8 cellular contexts compared by ENCODE assay signal in the genomic region with DNA sequence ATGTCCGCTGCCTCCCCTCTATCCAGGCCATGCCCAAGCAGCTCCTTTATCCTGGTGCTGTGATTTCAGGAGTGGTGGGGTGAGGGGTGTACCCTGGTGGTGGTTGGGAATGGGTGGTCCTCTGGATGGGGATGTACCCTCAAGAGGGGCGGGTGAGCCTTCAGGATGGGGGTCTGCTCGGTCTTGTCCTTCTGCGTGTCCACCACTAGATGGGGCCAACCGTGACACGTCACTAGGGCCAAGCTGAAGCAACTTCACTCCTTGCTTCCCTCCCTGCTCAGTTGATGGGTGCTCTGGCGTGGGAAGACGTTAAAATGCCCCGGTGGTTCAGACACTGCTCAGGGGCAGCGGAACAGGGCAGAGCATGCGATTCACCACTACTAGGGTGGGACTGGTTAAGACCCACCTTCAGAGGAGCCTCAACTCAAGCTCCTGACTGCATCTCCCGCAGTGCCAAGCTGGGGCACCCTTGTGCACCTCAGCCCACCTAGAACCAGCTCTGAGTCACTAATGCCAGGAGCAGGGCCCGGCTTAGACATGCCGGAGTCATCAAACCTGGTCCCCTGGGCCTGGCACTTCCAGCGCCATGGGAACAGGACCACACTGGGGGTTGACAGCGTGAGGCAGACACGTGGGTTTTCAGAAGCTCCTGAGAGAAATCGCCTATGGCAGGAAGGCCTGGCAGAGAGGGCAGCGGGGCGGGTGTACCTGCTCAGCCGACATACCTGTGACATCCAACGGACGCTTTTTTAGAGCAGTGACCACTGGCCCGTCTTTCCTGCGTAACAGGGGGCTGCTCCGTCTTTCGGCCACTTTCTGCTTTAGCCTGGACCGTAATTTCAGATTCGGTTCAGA.
DNase-seq lines count a peak whose midpoint lies in the region; ATAC-seq, FAIRE-seq and TF ChIP-seq lines count a peak whose summit lies in the region.

No MANE protein-coding gene starts in this region.

- no peak overlapping the region for H3K4me3 Mint-ChIP-seq in memory B cell

- 83 to 100% methylated on average over 8 to 29 of the region's 29 CpGs for WGBS in upper lobe of left lung, 2 donors

- no peaks in the 10 kb centered on the region for H3K27me3 Mint-ChIP-seq in memory B cell

- TF ChIP-seq CTCF in C4-2B (conservative IDR thresholded peaks at IDR 0.05) (peak; percentile 83), upper lobe of left lung (IDR thresholded peaks at IDR 0.05) (peak in 5 of 6 experiments; percentile 42 to 74 (median 63))

- H3K4me3 ChIP-seq in upper lobe of left lung, result no peak overlapping the region

- no peak overlapping the region for H3K27ac Mint-ChIP-seq in memory B cell

- no peaks in the 10 kb centered on the region for H3K4me1 Mint-ChIP-seq in memory B cell

- FAIRE-seq in GM18507 (lab: Jason Lieb, UNC), result peak; percentile 67

- no peaks in the 10 kb centered on the region for H3K27me3 ChIP-seq in upper lobe of left lung

- no peak for TF ChIP-seq POLR2A in upper lobe of left lung (IDR thresholded peaks at IDR 0.05)

- peaks cover 19% of the 10 kb centered on the region for H3K36me3 Mint-ChIP-seq in memory B cell

- DNase-seq in GM18507 (ENCODE audit: extremely low spot score, insufficient read length, low read depth), result no peak
- peak; percentile 62 for DNase-seq in SK-MEL-5 (ENCODE audit: low read depth, low spot score)
- DNase-seq in dermis microvascular lymphatic vessel endothelial cell (ENCODE audit: low read depth in 2 of 2), result peak; percentile 25 to 51
- DNase-seq in memory B cell (ENCODE audit: low spot score in 2 of 2), result peak; percentile 15 to 21
- no peak for DNase-seq in upper lobe of left lung
- DNase-seq in posterior vena cava (ENCODE audit: low spot score), result no peak
- no peak for DNase-seq in mesenteric fat pad (ENCODE audit: low spot score)

- peaks cover 6 to 89% (median 42%) of the 10 kb centered on the region in 4 donors for H3K36me3 ChIP-seq in upper lobe of left lung

- no peak for ATAC-seq in memory B cell (ENCODE audit: low read depth)
- peak in 1 of 2 donors; percentile 72 for ATAC-seq in upper lobe of left lung (ENCODE audit: low FRiP score in 2 of 2)

- H3K9me3 Mint-ChIP-seq in memory B cell, result no peaks in the 10 kb centered on the region

- intact Hi-C loops in posterior vena cava (cut with DNase I), result loop anchor here in 1 of 2 donors (10.0 kb wide), 1 partner anchor 251 kb away; no protein-coding TSS in a partner anchor

- H3K4me1 ChIP-seq in upper lobe of left lung, result no peaks in the 10 kb centered on the region

- in situ Hi-C loops in SK-MEL-5 (cut with HindIII; ENCODE audit: low pct_unique_long_range_greater_than_20kb, low sequenced_read_pairs), result no loop called here

- TF ChIP-seq EP300 in upper lobe of left lung (IDR thresholded peaks at IDR 0.05), result no peak

- H3K27ac ChIP-seq in C4-2B (peak overlapping the region; percentile 22; the same call in 1 of the 2 replicates), upper lobe of left lung (no peak overlapping the region)

- no peaks in the 10 kb centered on the region for H3K9me3 ChIP-seq in upper lobe of left lung

Comparison
In these comparisons a context has a peak if more than half of its experiments do, and no peak if none do; other contexts are left out.
1. DNase-seq: peak in SK-MEL-5 (single experiment), dermis microvascular lymphatic vessel endothelial cell (2 of 2) and memory B cell (2 of 2); none in GM18507 (single experiment), upper lobe of left lung (0 of 2), posterior vena cava (single experiment) and mesenteric fat pad (single experiment).